ENCODE assay signal across 8 cellular contexts in genomic region chr10:73413528-73414229, GRCh38. TPM values are rescaled to one million over a fixed set of nuclear protein-coding genes. Genes with fewer than 3 reads are reported as not detected.
DNase-seq lines count a peak whose midpoint lies in the region; ATAC-seq and TF ChIP-seq lines count a peak whose summit lies in the region.

ANXA7 (minus strand) TSS chr10:73414058; CDS start chr10:73400856, 13,202 bp downstream.

- ATAC-seq in GM19395 (IDR thresholded peaks at IDR 0.05; ENCODE audit: unreplicated experiment) (peak; percentile 86), HG03558 (IDR thresholded peaks at IDR 0.05; ENCODE audit: extremely low read depth, unreplicated experiment) (peak; percentile 60)

- H3K27ac ChIP-seq in CD4-positive, alpha-beta memory T cell (ENCODE audit: low read depth, low read length): peak within 1 kb of the TSS; percentile 98
- H3K27ac ChIP-seq in dorsolateral prefrontal cortex: peak within 1 kb of the TSS; percentile 52 to 98 (median 92)

- no peaks in the 10 kb centered on the region for H3K36me3 ChIP-seq in CD4-positive, alpha-beta memory T cell (ENCODE audit: insufficient read depth, low read length)

- no peaks in the 10 kb centered on the region for H3K27me3 ChIP-seq in CD4-positive, alpha-beta memory T cell (ENCODE audit: insufficient read depth, low read length)
- H3K27me3 ChIP-seq in dorsolateral prefrontal cortex: no peaks in the 10 kb centered on the region

- 0 to 1% methylated on average over 23 to 59 of the region's 62 CpGs for WGBS in lower leg skin, 2 donors

- CTCF ChIA-PET in CD4-positive, alpha-beta memory T cell (lab: Charles Lee; ENCODE audit: partially characterized antibody): interaction anchor here (0.6 to 1.0 kb wide), 3 partner anchors 16 to 230 kb away, joined by 3 read pairs; no protein-coding TSS in a partner anchor
- CTCF ChIA-PET in activated CD4-positive, alpha-beta memory T cell treated with anti-CD3 and anti-CD28 coated beads for 36 hours (lab: Charles Lee): interaction anchor here (0.7 to 1.5 kb wide), 3 partner anchors 59 to 167 kb away, joined by 3 read pairs; partner anchors contain the start of gene DNAJC9

- TF ChIP-seq POLR2A in lower leg skin (IDR thresholded peaks at IDR 0.05): peak in 1 of 2 donors; percentile 27

- POLR2A ChIA-PET in CD4-positive, alpha-beta memory T cell (lab: Charles Lee; ENCODE audit: partially characterized antibody): interaction anchor here (0.5 to 3.3 kb wide), 16 partner anchors 10 to 317 kb away, joined by 3 to 34 read pairs (median 4); partner anchors contain the start of genes CFAP70, DNAJC9, P4HA1 and PPP3CB
- POLR2A ChIA-PET in activated CD4-positive, alpha-beta memory T cell treated with anti-CD3 and anti-CD28 coated beads for 36 hours (lab: Charles Lee): interaction anchor here (0.8 to 2.9 kb wide), 6 partner anchors 55 to 167 kb away, joined by 3 to 15 read pairs (median 8); partner anchors contain the start of genes CFAP70, DNAJC9 and PPP3CB

- H3K4me3 ChIP-seq in CD4-positive, alpha-beta memory T cell (ENCODE audit: low read length in 2 of 2): peak within 1 kb of the TSS; percentile 59 to 82
- peak within 1 kb of the TSS; percentile 68 to 100 (median 95) for H3K4me3 ChIP-seq in dorsolateral prefrontal cortex
- H3K4me3 ChIP-seq in lower leg skin (ENCODE audit: low read depth, poor library complexity, severe bottlenecking): peak within 1 kb of the TSS; percentile 92

- H3K4me1 ChIP-seq in CD4-positive, alpha-beta memory T cell (ENCODE audit: insufficient read depth, low read length): peaks cover 46% of the 10 kb centered on the region

- DNase-seq in CD4-positive, alpha-beta memory T cell: peak; percentile 85 to 93 (median 88)
- DNase-seq in NCI-H82 treated with DMSO at 0.1 percent for 48 hours (lab: John Stamatoyannopoulos, UW; ENCODE audit: unreplicated experiment) (peak; percentile 84), dorsolateral prefrontal cortex (peak; percentile 84 to 95 (median 92)), lower leg skin (ENCODE audit: low spot score in 2 of 2) (peak; percentile 90 to 98)
- peak; percentile 96 for DNase-seq in activated CD4-positive, alpha-beta memory T cell treated with anti-CD3 and anti-CD28 coated beads for 36 hours
- peak; percentile 92 to 96 for DNase-seq in stimulated activated CD4-positive, alpha-beta T cell treated with anti-CD3 and anti-CD28 coated beads, Interleukin-4, amount 100 ng/mL, for 4 hours

- H3K4me3 Mint-ChIP-seq in CD4-positive, alpha-beta memory T cell: peak within 1 kb of the TSS; percentile 91 to 99 (median 97)
- peak within 1 kb of the TSS; percentile 87 for H3K4me3 Mint-ChIP-seq in activated CD4-positive, alpha-beta memory T cell treated with anti-CD3 and anti-CD28 coated beads for 36 hours

- peaks cover 5 to 19% of the 10 kb centered on the region in 2 donors for H3K36me3 Mint-ChIP-seq in CD4-positive, alpha-beta memory T cell
- peaks cover 13% of the 10 kb centered on the region for H3K36me3 Mint-ChIP-seq in activated CD4-positive, alpha-beta memory T cell treated with anti-CD3 and anti-CD28 coated beads for 36 hours

- H3K9me3 ChIP-seq in CD4-positive, alpha-beta memory T cell (ENCODE audit: control insufficient read depth in 1 of 2, low read length in 2 of 2): no peaks in the 10 kb centered on the region

- peaks cover 0 to 2% of the 10 kb centered on the region in 2 donors for H3K27me3 Mint-ChIP-seq in CD4-positive, alpha-beta memory T cell
- peaks cover 3% of the 10 kb centered on the region for H3K27me3 Mint-ChIP-seq in activated CD4-positive, alpha-beta memory T cell treated with anti-CD3 and anti-CD28 coated beads for 36 hours

- peaks cover 38 to 59% (median 48%) of the 10 kb centered on the region in 4 donors for H3K4me1 Mint-ChIP-seq in CD4-positive, alpha-beta memory T cell
- peaks cover 50% of the 10 kb centered on the region for H3K4me1 Mint-ChIP-seq in activated CD4-positive, alpha-beta memory T cell treated with anti-CD3 and anti-CD28 coated beads for 36 hours (ENCODE audit: low read depth)

- H3K27ac Mint-ChIP-seq in CD4-positive, alpha-beta memory T cell: peak within 1 kb of the TSS; percentile 88 to 98 (median 93)
- H3K27ac Mint-ChIP-seq in activated CD4-positive, alpha-beta memory T cell treated with anti-CD3 and anti-CD28 coated beads for 36 hours: peak within 1 kb of the TSS; percentile 87

- no peaks in the 10 kb centered on the region for H3K9me3 Mint-ChIP-seq in CD4-positive, alpha-beta memory T cell
- no peaks in the 10 kb centered on the region for H3K9me3 Mint-ChIP-seq in activated CD4-positive, alpha-beta memory T cell treated with anti-CD3 and anti-CD28 coated beads for 36 hours

- intact Hi-C loops in CD4-positive, alpha-beta memory T cell (cut with micrococcal nuclease): loop anchor here (1.0 to 5.0 kb wide), 6 partner anchors 56 to 316 kb away; partner anchors contain the start of genes CFAP70, DNAJC9, ECD and FAM149B1
- intact Hi-C loops in activated CD4-positive, alpha-beta memory T cell treated with anti-CD3 and anti-CD28 coated beads for 36 hours (cut with micrococcal nuclease): loop anchor here (1.0 to 5.0 kb wide), 6 partner anchors 55 to 301 kb away; partner anchors contain the start of genes CFAP70, DNAJC9, NUDT13 and PPP3CB
- intact Hi-C loops in dorsolateral prefrontal cortex (cut with DNase I) (loop anchor here (1.0 to 10.0 kb wide), 6 partner anchors 56 to 214 kb away; partner anchors contain the start of genes CFAP70 (in 1 of the 2), DNAJC9 (in 1 of the 2) and MRPS16 (in 1 of the 2)), lower leg skin (cut with DNase I; ENCODE audit: low total_unique reads) (no loop called here)

- TF ChIP-seq CTCF in dorsolateral prefrontal cortex (IDR thresholded peaks at IDR 0.05 in 54 of 56, conservative IDR thresholded peaks at IDR 0.05 in 2 of 56; ENCODE audit: low read depth in 1 of 56, partially characterized antibody in 56 of 56) (peak in 52 of 56 donors; percentile 13 to 76 (median 56)), lower leg skin (IDR thresholded peaks at IDR 0.05) (no peak)

RNA-seq across cellular contexts. Expression of gene ANXA7, which starts in this region (rescaled TPM):
- 100 to 1,000 TPM; 103 to 111 TPM for total RNA-seq in CD4-positive, alpha-beta memory T cell
- 100 to 1,000 TPM; 207 to 379 TPM for polyA plus RNA-seq in CD4-positive, alpha-beta memory T cell
- 100 to 1,000 TPM; 138 to 143 TPM for total RNA-seq in activated CD4-positive, alpha-beta memory T cell treated with anti-CD3 and anti-CD28 coated beads for 36 hours
- total RNA-seq in dorsolateral prefrontal cortex (100 to 1,000 TPM in 103 of 120 experiments, 10 to 100 TPM in 17; 77.3 to 153 (median 116) TPM), lower leg skin (100 to 1,000 TPM in 2 of 4 donors, 10 to 100 TPM in 2; 73.7 to 104 (median 98.8) TPM)

Comparison
In these comparisons a context has a peak if more than half of its experiments do, and no peak if none do; other contexts are left out.
1. Peak in every context shown above with its lines: DNase-seq, ATAC-seq, H3K4me3 ChIP-seq and H3K27ac ChIP-seq.
2. CTCF ChIP-seq: peak in dorsolateral prefrontal cortex (52 of 56); none in lower leg skin (0 of 3).